In the genomic region with DNA sequence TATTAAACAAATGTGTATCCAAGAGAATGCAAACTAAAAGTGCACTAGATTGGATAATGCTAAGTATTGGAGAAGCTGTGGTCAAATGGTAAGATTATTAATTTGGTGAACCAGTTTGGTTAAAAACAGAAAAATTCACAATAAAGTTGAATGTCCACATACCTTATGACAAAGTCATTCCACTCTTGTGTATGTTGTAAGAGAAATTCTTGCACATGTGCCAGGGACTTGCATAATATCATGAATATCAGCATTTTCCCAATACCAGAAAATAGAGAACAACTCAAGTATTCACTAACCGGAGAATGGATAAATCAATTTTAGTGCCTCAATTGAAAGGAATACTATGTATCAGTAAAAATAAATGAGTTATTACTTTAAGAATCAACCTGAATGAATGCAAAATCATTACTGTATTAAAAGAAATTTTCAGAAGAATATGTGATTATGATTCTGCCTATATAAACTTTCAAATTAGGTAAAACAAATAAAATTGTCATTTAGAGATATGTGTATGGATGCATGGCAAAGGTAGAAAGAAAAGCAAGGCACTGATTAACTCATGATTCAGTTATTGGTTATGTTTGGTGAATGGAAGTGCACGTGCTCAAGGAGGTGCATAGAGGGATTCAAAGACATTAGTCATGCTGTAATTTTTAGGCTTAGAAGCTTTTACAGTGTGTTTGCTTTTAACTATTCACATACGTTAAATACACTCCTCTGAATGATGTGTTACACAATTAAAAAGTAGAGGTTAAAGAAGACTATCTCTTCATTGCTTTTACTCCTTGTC, we compare ENCODE assay signal across 13 cellular contexts.
DNase-seq lines count a peak whose midpoint lies in the region; ATAC-seq and TF ChIP-seq lines count a peak whose summit lies in the region.
"Had no signal": no experiment of that assay in that cellular context is flagged by ENCODE, and none has a peak within 500 bp of the region (broad histone marks: within the 10 kb centered on the region; RNA-seq: fewer than 3 reads in every experiment).

No MANE protein-coding gene starts in this region.

- no peak for TF ChIP-seq RAD21 in SK-N-SH (IDR thresholded peaks at IDR 0.05; ENCODE audit: low read length)

- H3K27ac ChIP-seq in SK-N-SH (ENCODE audit: low read depth in 2 of 2, low read length in 1 of 2), result no peak overlapping the region
- H3K27ac ChIP-seq: 22Rv1, sigmoid colon had no signal

- no peak overlapping the region for H3K9ac ChIP-seq in SK-N-SH

- DNase-seq in SK-N-SH, result no peak
- DNase-seq in amniotic epithelial cell (ENCODE audit: low read depth), result peak; percentile 81
- peak; percentile 87 for DNase-seq in fibroblast of the aortic adventitia (ENCODE audit: low read depth)
- DNase-seq in NCI-H128 (lab: John Stamatoyannopoulos, UW; ENCODE audit: unreplicated experiment), result no peak
- no peak for DNase-seq in mucosa of gallbladder (ENCODE audit: low spot score)
- no peak for DNase-seq in RKO (ENCODE audit: low spot score)
- DNase-seq: activated gamma-delta T cell treated with Interleukin-2 at 50 U/mL for 16 hours; NCI-H1105; sigmoid colon; stimulated activated naive CD4-positive, alpha-beta T cell had no signal

- POLR2A ChIA-PET in SK-N-SH (lab: Yijun Ruan, JAX), result no interaction called here

- WGBS in SK-N-SH (ENCODE audit: low lambda C conversion rate), result 45% methylated on average over 3 of the region's 3 CpGs

- H3K4me1 ChIP-seq in SK-N-SH (ENCODE audit: control insufficient read depth in 1 of 2, insufficient read depth in 2 of 2, low read depth in 1 of 2, low read length in 1 of 2), result peaks cover 0 to 18% of the 10 kb centered on the region in 2 experiments; a peak in 2 of 4 replicates
- H3K4me1 ChIP-seq: sigmoid colon had no signal

- no peaks in the 10 kb centered on the region for H4K20me1 ChIP-seq in SK-N-SH (ENCODE audit: insufficient read depth)

- TF ChIP-seq CTCF in SK-N-SH (IDR thresholded peaks at IDR 0.05) (no peak), fibroblast of the aortic adventitia (IDR thresholded peaks at IDR 0.05; ENCODE audit: insufficient read depth, low read length) (no peak)

- H3K4me2 ChIP-seq in SK-N-SH, result no peak overlapping the region

- H3K27me3 ChIP-seq in SK-N-SH (ENCODE audit: insufficient read depth), result no peaks in the 10 kb centered on the region
- H3K27me3 ChIP-seq: sigmoid colon had no signal

- TF ChIP-seq EP300 in SK-N-SH (IDR thresholded peaks at IDR 0.05; ENCODE audit: borderline replicate concordance in 1 of 2, low read depth in 1 of 2, low read length in 1 of 2), result peak in 1 of 2 experiments; percentile 33; a peak in 1 of 4 replicates

- peaks cover 30% of the 10 kb centered on the region for H3F3A ChIP-seq in SK-N-SH (replicated peaks; ENCODE audit: insufficient read depth)

- no peaks in the 10 kb centered on the region for H3K79me2 ChIP-seq in SK-N-SH (ENCODE audit: insufficient read depth)

- H3K9me2 ChIP-seq in SK-N-SH, result no peaks in the 10 kb centered on the region

- no peaks in the 10 kb centered on the region; the same call in 1 of the 2 replicates for H3K9me3 ChIP-seq in SK-N-SH
- H3K9me3 ChIP-seq: sigmoid colon had no signal

- no peak for ATAC-seq in SK-N-SH treated with all-trans-retinoic acid at 6 μM for 48 hours
- no peak for ATAC-seq in GM18873 (IDR thresholded peaks at IDR 0.05; ENCODE audit: low FRiP score, unreplicated experiment)

- CTCF ChIA-PET in SK-N-SH (lab: Yijun Ruan, JAX), result no interaction called here

- H2AFZ ChIP-seq in SK-N-SH (ENCODE audit: low read depth), result no peak overlapping the region

- H3K4me3 ChIP-seq in SK-N-SH (ENCODE audit: low read depth in 2 of 2, low read length in 1 of 2), result no peak overlapping the region
- no peak overlapping the region for H3K4me3 ChIP-seq in fibroblast of the aortic adventitia (ENCODE audit: low read depth, low read length)
- H3K4me3 ChIP-seq: sigmoid colon had no signal

- H3K36me3 ChIP-seq in SK-N-SH (replicated peaks in 1 of 2; ENCODE audit: control insufficient read depth in 1 of 2, insufficient read depth in 2 of 2, low read length in 1 of 2), result no peaks in the 10 kb centered on the region
- H3K36me3 ChIP-seq: sigmoid colon had no signal

TF ChIP-seq in SK-N-SH, 30 proteins besides CTCF, POLR2A, EP300 and RAD21 (continues in another document):
- TF ChIP-seq FOXJ3 (CRISPR knock-in tag; IDR thresholded peaks at IDR 0.05), result no peak
- TF ChIP-seq TCF12 (IDR thresholded peaks at IDR 0.05), result peak; percentile 54
- no peak for TF ChIP-seq FOXM1 (IDR thresholded peaks at IDR 0.05; ENCODE audit: low read depth)
- TF ChIP-seq FOSL2 (IDR thresholded peaks at IDR 0.05; ENCODE audit: borderline replicate concordance, low read depth), result peak; percentile 38; the same call in 1 of the 2 replicates
- no peak for TF ChIP-seq CHD2 (IDR thresholded peaks at IDR 0.05; ENCODE audit: low read length, partially characterized antibody)
- no peak for TF ChIP-seq MEF2A (IDR thresholded peaks at IDR 0.05; ENCODE audit: borderline replicate concordance, low read depth)
- TF ChIP-seq, protein P1, sequence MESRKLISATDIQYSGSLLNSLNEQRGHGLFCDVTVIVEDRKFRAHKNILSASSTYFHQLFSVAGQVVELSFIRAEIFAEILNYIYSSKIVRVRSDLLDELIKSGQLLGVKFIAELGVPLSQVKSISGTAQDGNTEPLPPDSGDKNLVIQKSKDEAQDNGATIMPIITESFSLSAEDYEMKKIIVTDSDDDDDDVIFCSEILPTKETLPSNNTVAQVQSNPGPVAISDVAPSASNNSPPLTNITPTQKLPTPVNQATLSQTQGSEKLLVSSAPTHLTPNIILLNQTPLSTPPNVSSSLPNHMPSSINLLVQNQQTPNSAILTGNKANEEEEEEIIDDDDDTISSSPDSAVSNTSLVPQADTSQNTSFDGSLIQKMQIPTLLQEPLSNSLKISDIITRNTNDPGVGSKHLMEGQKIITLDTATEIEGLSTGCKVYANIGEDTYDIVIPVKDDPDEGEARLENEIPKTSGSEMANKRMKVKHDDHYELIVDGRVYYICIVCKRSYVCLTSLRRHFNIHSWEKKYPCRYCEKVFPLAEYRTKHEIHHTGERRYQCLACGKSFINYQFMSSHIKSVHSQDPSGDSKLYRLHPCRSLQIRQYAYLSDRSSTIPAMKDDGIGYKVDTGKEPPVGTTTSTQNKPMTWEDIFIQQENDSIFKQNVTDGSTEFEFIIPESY (IDR thresholded peaks at IDR 0.05; ENCODE audit: borderline replicate concordance, low read depth), result no peak
- TF ChIP-seq NRF1 (IDR thresholded peaks at IDR 0.05; ENCODE audit: low read depth, low read length), result no peak
- TF ChIP-seq TEAD4 (IDR thresholded peaks at IDR 0.05; ENCODE audit: borderline replicate concordance, insufficient read depth), result no peak
- TF ChIP-seq, protein P2, sequence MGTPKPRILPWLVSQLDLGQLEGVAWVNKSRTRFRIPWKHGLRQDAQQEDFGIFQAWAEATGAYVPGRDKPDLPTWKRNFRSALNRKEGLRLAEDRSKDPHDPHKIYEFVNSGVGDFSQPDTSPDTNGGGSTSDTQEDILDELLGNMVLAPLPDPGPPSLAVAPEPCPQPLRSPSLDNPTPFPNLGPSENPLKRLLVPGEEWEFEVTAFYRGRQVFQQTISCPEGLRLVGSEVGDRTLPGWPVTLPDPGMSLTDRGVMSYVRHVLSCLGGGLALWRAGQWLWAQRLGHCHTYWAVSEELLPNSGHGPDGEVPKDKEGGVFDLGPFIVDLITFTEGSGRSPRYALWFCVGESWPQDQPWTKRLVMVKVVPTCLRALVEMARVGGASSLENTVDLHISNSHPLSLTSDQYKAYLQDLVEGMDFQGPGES (IDR thresholded peaks at IDR 0.05; ENCODE audit: low read depth, low read length), result no peak
- TF ChIP-seq TAF1 (IDR thresholded peaks at IDR 0.05; ENCODE audit: borderline replicate concordance, low read depth, low read length), result no peak

TF ChIP-seq in SK-N-SH treated with all-trans-retinoic acid at 6 μM for 48 hours, 23 proteins besides CTCF, POLR2A, EP300 and RAD21:
- TF ChIP-seq, protein P3, sequence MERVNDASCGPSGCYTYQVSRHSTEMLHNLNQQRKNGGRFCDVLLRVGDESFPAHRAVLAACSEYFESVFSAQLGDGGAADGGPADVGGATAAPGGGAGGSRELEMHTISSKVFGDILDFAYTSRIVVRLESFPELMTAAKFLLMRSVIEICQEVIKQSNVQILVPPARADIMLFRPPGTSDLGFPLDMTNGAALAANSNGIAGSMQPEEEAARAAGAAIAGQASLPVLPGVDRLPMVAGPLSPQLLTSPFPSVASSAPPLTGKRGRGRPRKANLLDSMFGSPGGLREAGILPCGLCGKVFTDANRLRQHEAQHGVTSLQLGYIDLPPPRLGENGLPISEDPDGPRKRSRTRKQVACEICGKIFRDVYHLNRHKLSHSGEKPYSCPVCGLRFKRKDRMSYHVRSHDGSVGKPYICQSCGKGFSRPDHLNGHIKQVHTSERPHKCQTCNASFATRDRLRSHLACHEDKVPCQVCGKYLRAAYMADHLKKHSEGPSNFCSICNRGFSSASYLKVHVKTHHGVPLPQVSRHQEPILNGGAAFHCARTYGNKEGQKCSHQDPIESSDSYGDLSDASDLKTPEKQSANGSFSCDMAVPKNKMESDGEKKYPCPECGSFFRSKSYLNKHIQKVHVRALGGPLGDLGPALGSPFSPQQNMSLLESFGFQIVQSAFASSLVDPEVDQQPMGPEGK (CRISPR knock-in tag; IDR thresholded peaks at IDR 0.05; ENCODE audit: borderline replicate concordance), result no peak
- TF ChIP-seq TCF4 (CRISPR knock-in tag; IDR thresholded peaks at IDR 0.05; ENCODE audit: borderline replicate concordance) (no peak), ZNF8 (CRISPR knock-in tag; IDR thresholded peaks at IDR 0.05) (no peak), ESRRG (CRISPR knock-in tag; IDR thresholded peaks at IDR 0.05) (no peak)

Comparison
In these comparisons a context has a peak if more than half of its experiments do, and no peak if none do; other contexts are left out.
1. DNase-seq: peak in amniotic epithelial cell (single experiment) and fibroblast of the aortic adventitia (single experiment); none in SK-N-SH (single experiment), NCI-H128 (single experiment), mucosa of gallbladder (single experiment) and RKO (single experiment).